ENCODE assay signal across 22 cellular contexts in genomic region chr6:168756009-168756634, GRCh38.
DNase-seq lines count a peak whose midpoint lies in the region; ATAC-seq, FAIRE-seq and TF ChIP-seq lines count a peak whose summit lies in the region.
"Had no signal": no experiment of that assay in that cellular context is flagged by ENCODE, and none has a peak within 500 bp of the region (broad histone marks: within the 10 kb centered on the region; RNA-seq: fewer than 3 reads in every experiment).

No MANE protein-coding gene starts in this region.

- TF ChIP-seq RAD21 in H1 (IDR thresholded peaks at IDR 0.05 in 1 of 2, conservative IDR thresholded peaks at IDR 0.05 in 1 of 2; ENCODE audit: low read depth in 2 of 2, low read length in 2 of 2), result no peak

- H3K4ac ChIP-seq in H1 (replicated peaks; ENCODE audit: insufficient read length, low read depth, low read length), result no peak overlapping the region

- H3K9ac ChIP-seq in H1 (replicated peaks in 1 of 4; ENCODE audit: extremely low read depth in 1 of 4, low read depth in 3 of 4, low read length in 3 of 4), result no peak overlapping the region

- CTCF ChIA-PET in H1 (lab: Charles Lee; ENCODE audit: partially characterized antibody), result interaction anchor here (0.9 to 1.6 kb wide), 2 partner anchors 9 to 14 kb away, joined by 3 to 4 read pairs; no protein-coding TSS in a partner anchor

- H2BK20ac ChIP-seq in H1 (ENCODE audit: low read length), result no peak overlapping the region

- no peak overlapping the region for H2BK120ac ChIP-seq in H1 (replicated peaks; ENCODE audit: low read depth, low read length)

- no peak overlapping the region for H4K91ac ChIP-seq in H1 (replicated peaks; ENCODE audit: insufficient read length, low read length)

- intact Hi-C loops in Right ventricle myocardium superior (cut with DNase I) (no loop called here), left ventricle myocardium inferior (cut with micrococcal nuclease) (no loop called here)

- H3K4me3 Mint-ChIP-seq in type B pancreatic cell, result peak overlapping the region; percentile 6
- H3K4me3 Mint-ChIP-seq: activated naive CD8-positive, alpha-beta T cell treated with anti-CD3 and anti-CD28 coated beads, Interleukin-2, amount 50 U/mL, for 24 hours; endodermal cell; natural killer cell treated with Interleukin-12 subunit alpha and Interleukin-12 subunit beta and Interleukin-15 and Interleukin-18, amount 100 ng/mL, for 72 hours; T-helper 2 cell treated with Interferon-gamma antibody and Interleukin-4, amounts not matched to agents 5 μg/mL and 100 μg/mL, for 36 hours had no signal

- TF ChIP-seq CTCF in left ventricle myocardium inferior (IDR thresholded peaks at IDR 0.05; ENCODE audit: borderline replicate concordance) (no peak), H1 (IDR thresholded peaks at IDR 0.05; ENCODE audit: control extremely low read depth in 1 of 3, insufficient read depth in 1 of 3, low read depth in 1 of 3, low read length in 3 of 3) (no peak), type B pancreatic cell (conservative IDR thresholded peaks at IDR 0.05) (no peak)

- peak overlapping the region; percentile 3; the same call in 1 of the 2 replicates for H2AFZ ChIP-seq in H1 (ENCODE audit: low read length)

- H3K9me3 Mint-ChIP-seq in type B pancreatic cell, result peaks cover 5% of the 10 kb centered on the region
- H3K9me3 Mint-ChIP-seq: natural killer cell treated with Interleukin-12 subunit alpha and Interleukin-12 subunit beta and Interleukin-15 and Interleukin-18, amount 100 ng/mL, for 72 hours; T-helper 2 cell treated with Interferon-gamma antibody and Interleukin-4, amounts not matched to agents 5 μg/mL and 100 μg/mL, for 36 hours had no signal

- no peaks in the 10 kb centered on the region for H3K36me3 Mint-ChIP-seq in type B pancreatic cell
- H3K36me3 Mint-ChIP-seq: natural killer cell treated with Interleukin-12 subunit alpha and Interleukin-12 subunit beta and Interleukin-15 and Interleukin-18, amount 100 ng/mL, for 72 hours had no signal

- 68% methylated on average over 3 of the region's 3 CpGs; no CpG with 5 or more reads in 1 of the 2 experiments for WGBS in H1 (ENCODE audit: extremely low coverage in 1 of 2, insufficient coverage in 1 of 2, insufficient read length in 1 of 2, insufficient replicate concordance in 2 of 2, low coverage in 1 of 2, low lambda C conversion rate in 2 of 2, missing lambda C conversion rate in 1 of 2), 2 experiments

- H3K4me1 ChIP-seq in left ventricle myocardium inferior, result no peaks in the 10 kb centered on the region
- H3K4me1 ChIP-seq in H1 (replicated peaks in 1 of 4; ENCODE audit: control insufficient read depth in 3 of 4, insufficient read depth in 4 of 4, low read length in 3 of 4), result peaks cover 0 to 9% (median 4%) of the 10 kb centered on the region in 4 experiments; a peak in 3 of 7 replicates
- H3K4me1 ChIP-seq: SJSA1, upper lobe of right lung had no signal

- no peak overlapping the region for H3K14ac ChIP-seq in H1 (ENCODE audit: insufficient read length)

- H4K20me1 ChIP-seq in H1 (replicated peaks in 1 of 2; ENCODE audit: control insufficient read depth in 1 of 2, insufficient read depth in 2 of 2, low read length in 2 of 2), result no peaks in the 10 kb centered on the region

- no peak for DNase-seq in Right ventricle myocardium superior
- no peak for DNase-seq in left ventricle myocardium inferior
- peak in 1 of 2 experiments; percentile 33 for DNase-seq in H1 (ENCODE audit: low read depth in 1 of 2, low spot score in 2 of 2)
- DNase-seq in left kidney (ENCODE audit: low read depth, low spot score), result peak; percentile 23
- DNase-seq in type B pancreatic cell (ENCODE audit: extremely low spot score, unreplicated experiment), result no peak
- DNase-seq in A172 (ENCODE audit: low spot score), result no peak
- DNase-seq: 8988T; activated naive CD8-positive, alpha-beta T cell treated with anti-CD3 and anti-CD28 coated beads, Interleukin-2, amount 50 U/mL, for 24 hours; DMS53; endodermal cell; foreskin fibroblast; HCEC 1CT; NCI-H1436 treated with DMSO at 0.1 percent for 48 hours; NCI-H510A treated with DMSO at 0.1 percent for 48 hours; stimulated activated CD4-positive, alpha-beta T cell treated with anti-CD3 and anti-CD28 coated beads, Interleukin-15, amount 100 ng/mL, for 24 hours; stimulated activated naive CD4-positive, alpha-beta T cell; upper lobe of right lung had no signal

- H4K8ac ChIP-seq in H1 (ENCODE audit: extremely low read depth, insufficient read depth, low read length), result no peak overlapping the region

- TF ChIP-seq POLR2A in H1 (IDR thresholded peaks at IDR 0.05; ENCODE audit: control extremely low read depth in 1 of 2, low read depth in 2 of 2, low read length in 2 of 2), result no peak

- 0 out of 2 replicates have a peak overlapping the region, but pooled peaks have one; percentile 92 for H2BK15ac ChIP-seq in H1 (ENCODE audit: low read length)

- H3K27ac ChIP-seq in left ventricle myocardium inferior (replicated peaks) (no peak overlapping the region), H1 (ENCODE audit: low read depth, low read length) (no peak overlapping the region)
- H3K27ac ChIP-seq: SJSA1, upper lobe of right lung had no signal

- ATAC-seq in Right ventricle myocardium superior (ENCODE audit: poor library complexity), result peak; percentile 64
- ATAC-seq in HG02588 (IDR thresholded peaks at IDR 0.05; ENCODE audit: unreplicated experiment), result no peak
- ATAC-seq in GM19397 (IDR thresholded peaks at IDR 0.05; ENCODE audit: unreplicated experiment), result no peak
- ATAC-seq: activated naive CD8-positive, alpha-beta T cell treated with anti-CD3 and anti-CD28 coated beads, Interleukin-2, amount 50 U/mL, for 24 hours; natural killer cell treated with Interleukin-12 subunit alpha and Interleukin-12 subunit beta and Interleukin-15 and Interleukin-18, amount 100 ng/mL, for 72 hours; upper lobe of right lung had no signal

- peak overlapping the region; percentile 44; the same call in 1 of the 2 replicates for H2BK12ac ChIP-seq in H1 (ENCODE audit: low read depth, low read length)

- H3K4me2 ChIP-seq in H1 (ENCODE audit: insufficient read depth in 1 of 2, low read depth in 2 of 2, low read length in 2 of 2), result peak overlapping the region in 1 of 2 experiments; percentile 37; a peak in 2 of 4 replicates

- FAIRE-seq in H1 (lab: Jason Lieb, UNC), result no peak

- no peaks in the 10 kb centered on the region for H3K27me3 Mint-ChIP-seq in type B pancreatic cell

- H3K27ac Mint-ChIP-seq in type B pancreatic cell, result peak overlapping the region; percentile 82
- H3K27ac Mint-ChIP-seq: activated naive CD8-positive, alpha-beta T cell treated with anti-CD3 and anti-CD28 coated beads, Interleukin-2, amount 50 U/mL, for 24 hours; endodermal cell; natural killer cell treated with Interleukin-12 subunit alpha and Interleukin-12 subunit beta and Interleukin-15 and Interleukin-18, amount 100 ng/mL, for 72 hours; T-helper 2 cell treated with Interferon-gamma antibody and Interleukin-4, amounts not matched to agents 5 μg/mL and 100 μg/mL, for 36 hours had no signal

- POLR2A ChIA-PET in H1 (lab: Charles Lee; ENCODE audit: partially characterized antibody), result no interaction called here

- peaks cover 7% of the 10 kb centered on the region for H3K27me3 ChIP-seq in left ventricle myocardium inferior (ENCODE audit: low read depth)
- no peaks in the 10 kb centered on the region for H3K27me3 ChIP-seq in H1 (replicated peaks in 1 of 4; ENCODE audit: control insufficient read depth in 3 of 4, extremely low read depth in 1 of 4, insufficient read depth in 3 of 4, low read length in 3 of 4)
- H3K27me3 ChIP-seq: SJSA1 had no signal

- H3K4me3 ChIP-seq in left ventricle myocardium inferior, result no peak overlapping the region
- no peak overlapping the region for H3K4me3 ChIP-seq in H1 (ENCODE audit: extremely low read depth in 1 of 4, insufficient read depth in 2 of 4, low read depth in 3 of 4, low read length in 4 of 4)
- H3K4me3 ChIP-seq: SJSA1, upper lobe of right lung had no signal

- H3K4me1 Mint-ChIP-seq in type B pancreatic cell (ENCODE audit: unreplicated experiment), result peaks cover 19% of the 10 kb centered on the region
- H3K4me1 Mint-ChIP-seq: activated naive CD8-positive, alpha-beta T cell treated with anti-CD3 and anti-CD28 coated beads, Interleukin-2, amount 50 U/mL, for 24 hours had no signal

- no peak overlapping the region for H2AK5ac ChIP-seq in H1 (ENCODE audit: low read depth, low read length)

- H3K56ac ChIP-seq in H1 (replicated peaks; ENCODE audit: insufficient read length, low read depth, low read length), result no peak overlapping the region

- no peaks in the 10 kb centered on the region for H3K79me2 ChIP-seq in H1 (ENCODE audit: control insufficient read depth in 1 of 2, insufficient read depth in 2 of 2, low read length in 2 of 2)

- TF ChIP-seq EP300 in H1 (IDR thresholded peaks at IDR 0.05; ENCODE audit: borderline replicate concordance in 1 of 2, low read depth in 2 of 2, low read length in 2 of 2), result no peak

- no peaks in the 10 kb centered on the region for H3K79me1 ChIP-seq in H1 (ENCODE audit: low read depth, low read length)

- H3K36me3 ChIP-seq in left ventricle myocardium inferior, result no peaks in the 10 kb centered on the region
- no peaks in the 10 kb centered on the region; a peak in 1 of 8 replicates for H3K36me3 ChIP-seq in H1 (ENCODE audit: control insufficient read depth in 2 of 4, insufficient read depth in 4 of 4, low read length in 3 of 4)
- H3K36me3 ChIP-seq: SJSA1, upper lobe of right lung had no signal

- H4K5ac ChIP-seq in H1 (ENCODE audit: insufficient read length, low read depth, low read length), result no peak overlapping the region

- peak overlapping the region; percentile 85 for H3K18ac ChIP-seq in H1 (ENCODE audit: extremely low read depth, low read length)

- H2BK5ac ChIP-seq in H1 (ENCODE audit: low read depth, low read length), result no peak overlapping the region; the same call in 1 of the 2 replicates

- H3K9me3 ChIP-seq in left ventricle myocardium inferior (replicated peaks) (peaks cover 12% of the 10 kb centered on the region), H1 (ENCODE audit: insufficient read depth in 2 of 2, low read depth in 1 of 2, low read length in 1 of 2) (no peaks in the 10 kb centered on the region)
- H3K9me3 ChIP-seq: upper lobe of right lung had no signal

- H3K23me2 ChIP-seq in H1 (ENCODE audit: low read depth, low read length), result no peaks in the 10 kb centered on the region

- H3K23ac ChIP-seq in H1 (ENCODE audit: insufficient read length), result no peak overlapping the region

TF ChIP-seq in H1, 55 proteins besides CTCF, POLR2A, EP300 and RAD21 (continues in another document):
- TF ChIP-seq HDAC6 (IDR thresholded peaks at IDR 0.05; ENCODE audit: low read depth, low read length), result no peak
- no peak for TF ChIP-seq KDM1A (IDR thresholded peaks at IDR 0.05; ENCODE audit: borderline replicate concordance, low read length)
- TF ChIP-seq GABPA (IDR thresholded peaks at IDR 0.05; ENCODE audit: borderline replicate concordance, insufficient read depth, low read length), result no peak
